In genomic region chr21:44940116-44940631, GRCh38 we compare ENCODE assay signal across 1 cellular context.
TF ChIP-seq lines count a peak whose summit lies in the region.

No MANE protein-coding gene starts in this region.

TF ChIP-seq in liver, 16 proteins besides CTCF, POLR2A, EP300 and RAD21 (continued from another document):
- TF ChIP-seq TAF1 (conservative IDR thresholded peaks at IDR 0.05) (no peak), EGR1 (IDR thresholded peaks at IDR 0.05; ENCODE audit: low read depth in 2 of 2) (no peak), NR2F2 (IDR thresholded peaks at IDR 0.05) (no peak), YY1 (IDR thresholded peaks at IDR 0.05) (no peak)
